In genomic region chr19:49869484-49870308, GRCh38 we compare ENCODE assay signal across 8 cellular contexts. TPM values are rescaled to one million over a fixed set of nuclear protein-coding genes. Genes with fewer than 3 reads are reported as not detected.
A peak's percentile ranks its signal among the peaks of the same experiment; 100 is the strongest.
DNase-seq lines count a peak whose midpoint lies in the region; ATAC-seq and TF ChIP-seq lines count a peak whose summit lies in the region.

No MANE protein-coding gene starts in this region.

- peaks cover 36% of the 10 kb centered on the region for H3K4me1 Mint-ChIP-seq in activated naive CD4-positive, alpha-beta T cell treated with anti-CD3 and anti-CD28 coated beads, Interleukin-2, amount 50 U/mL, for 24 hours

- H3K4me1 ChIP-seq in suprapubic skin, result peaks cover 72% of the 10 kb centered on the region

- H3K27ac Mint-ChIP-seq in activated naive CD4-positive, alpha-beta T cell treated with anti-CD3 and anti-CD28 coated beads, Interleukin-2, amount 50 U/mL, for 24 hours, result no peak overlapping the region

- peak overlapping the region; percentile 84 for H3K4me3 Mint-ChIP-seq in activated naive CD4-positive, alpha-beta T cell treated with anti-CD3 and anti-CD28 coated beads, Interleukin-2, amount 50 U/mL, for 24 hours

- no peaks in the 10 kb centered on the region for H3K9me3 Mint-ChIP-seq in activated naive CD4-positive, alpha-beta T cell treated with anti-CD3 and anti-CD28 coated beads, Interleukin-2, amount 50 U/mL, for 24 hours

- H3K27me3 ChIP-seq in GM06990 (replicated peaks; ENCODE audit: control insufficient read depth, insufficient read depth, low read length) (no peaks in the 10 kb centered on the region), suprapubic skin (no peaks in the 10 kb centered on the region)

- peak in 1 of 2 donors; percentile 34 for TF ChIP-seq POLR2A in suprapubic skin (IDR thresholded peaks at IDR 0.05)

- TF ChIP-seq CTCF in GM06990 (IDR thresholded peaks at IDR 0.05; ENCODE audit: insufficient read depth, low read length, poor library complexity, severe bottlenecking) (no peak), suprapubic skin (IDR thresholded peaks at IDR 0.05) (peak in 1 of 2 donors; percentile 25)

- H3K27me3 Mint-ChIP-seq in activated naive CD4-positive, alpha-beta T cell treated with anti-CD3 and anti-CD28 coated beads, Interleukin-2, amount 50 U/mL, for 24 hours, result no peaks in the 10 kb centered on the region

- H3K9ac ChIP-seq in SK-N-MC (ENCODE audit: insufficient read length), result peak overlapping the region; percentile 66

- H3K36me3 Mint-ChIP-seq in activated naive CD4-positive, alpha-beta T cell treated with anti-CD3 and anti-CD28 coated beads, Interleukin-2, amount 50 U/mL, for 24 hours, result peaks cover 2% of the 10 kb centered on the region

- peak overlapping the region; percentile 64 for H3K4me3 ChIP-seq in GM06990 (replicated peaks; ENCODE audit: low read depth, low read length)
- H3K4me3 ChIP-seq in SK-N-MC, result peak overlapping the region; percentile 78
- H3K4me3 ChIP-seq in suprapubic skin, result peak overlapping the region; percentile 62

- H3K36me3 ChIP-seq in GM06990 (ENCODE audit: control insufficient read depth, insufficient read depth, low read length) (peaks cover 8% of the 10 kb centered on the region), SK-N-MC (ENCODE audit: insufficient read depth, low read length) (peaks cover 13% of the 10 kb centered on the region), suprapubic skin (peaks cover 9% of the 10 kb centered on the region)

- whole genome bisulfite sequencing in suprapubic skin, result 0% methylated on average over 29 of the region's 67 CpGs

- H3K27ac ChIP-seq in SK-N-MC (no peak overlapping the region), suprapubic skin (peak overlapping the region; percentile 88)

- DNase-seq in GM06990 (ENCODE audit: extremely low read depth, insufficient read length) (peak; percentile 95), NCI-H1048 (lab: John Stamatoyannopoulos, UW) (peak; percentile 97), SK-N-MC (ENCODE audit: low read depth, low spot score) (peak; percentile 100), globus pallidus (ENCODE audit: low spot score) (peak; percentile 100), non-pigmented ciliary epithelial cell (ENCODE audit: low read depth) (peak; percentile 100), suprapubic skin (ENCODE audit: low spot score in 2 of 2) (peak; percentile 97 to 98)

- TF ChIP-seq EP300 in suprapubic skin (IDR thresholded peaks at IDR 0.05), result no peak

- no peaks in the 10 kb centered on the region for H3K9me3 ChIP-seq in SK-N-MC (ENCODE audit: low read depth, low read length)
- no peaks in the 10 kb centered on the region for H3K9me3 ChIP-seq in suprapubic skin

- peak; percentile 63 for ATAC-seq in HG02571 (IDR thresholded peaks at IDR 0.05; ENCODE audit: unreplicated experiment)

RNA-seq across cellular contexts. Expression of gene PNKP, which starts 2.3 kb away (rescaled TPM):
- total RNA-seq in suprapubic skin, result 10 to 100 TPM; 26.0 to 53.3 (median 40.5) TPM

RNA-seq across cellular contexts. Expression of gene AKT1S1, which starts 7.5 kb away (rescaled TPM):
- 10 to 100 TPM; 19.3 to 25.1 (median 20.0) TPM for total RNA-seq in suprapubic skin

RNA-seq across cellular contexts. Expression of gene TBC1D17, which starts 7.8 kb away (rescaled TPM):
- 10 to 100 TPM; 40.5 to 93.4 (median 59.4) TPM for total RNA-seq in suprapubic skin

RNA-seq across cellular contexts. Expression of gene PTOV1, which starts 18.7 kb away (rescaled TPM):
- total RNA-seq in suprapubic skin, result 100 to 1,000 TPM in 1 of 4 donors, 10 to 100 TPM in 3; 82.2 to 147 (median 91.2) TPM

RNA-seq across cellular contexts. Expression of gene IL4I1, which starts 27.0 kb away (rescaled TPM):
- under 1 TPM in 1 of 4 donors, not detected in 3; 0.89 TPM for total RNA-seq in suprapubic skin
